In genomic region chr6:11251553-11252358, GRCh38 we compare ENCODE assay signal across 10 cellular contexts. TPM values are rescaled to one million over a fixed set of nuclear protein-coding genes. Genes with fewer than 3 reads are reported as not detected.
A peak's percentile ranks its signal among the peaks of the same experiment; 100 is the strongest.
DNase-seq lines count a peak whose midpoint lies in the region; ATAC-seq, FAIRE-seq and TF ChIP-seq lines count a peak whose summit lies in the region.
"Had no signal": no experiment of that assay in that cellular context is flagged by ENCODE, and none has a peak within 500 bp of the region (broad histone marks: within the 10 kb centered on the region; RNA-seq: fewer than 3 reads in every experiment).

No MANE protein-coding gene starts in this region.

- TF ChIP-seq EP300 in gastroesophageal sphincter (IDR thresholded peaks at IDR 0.05): no peak

- intact Hi-C loops in pancreas (cut with DNase I): no loop called here

- ATAC-seq in gastroesophageal sphincter (peak; percentile 87), pancreas (peak; percentile 60 to 87 (median 80)), HG03520 (IDR thresholded peaks at IDR 0.05; ENCODE audit: unreplicated experiment) (no peak), GM21367 (IDR thresholded peaks at IDR 0.05; ENCODE audit: unreplicated experiment) (no peak)

- no peak for FAIRE-seq in pancreas (lab: Jason Lieb, UNC)

- H3K4me3 ChIP-seq in gastroesophageal sphincter (no peak overlapping the region), pancreas (no peak overlapping the region), H7 (ENCODE audit: insufficient read depth, low read depth, low read length) (no peak overlapping the region)

- WGBS in gastroesophageal sphincter (ENCODE audit: low coverage in 1 of 2), 2 donors: 47 to 86% methylated on average over 1 to 4 of the region's 7 CpGs
- whole genome bisulfite sequencing in pancreas, 2 donors: 56 to 58% methylated on average over 7 of the region's 7 CpGs

- H3K9me3 ChIP-seq in gastroesophageal sphincter (no peaks in the 10 kb centered on the region), pancreas (no peaks in the 10 kb centered on the region)

- H3K27ac ChIP-seq in gastroesophageal sphincter: peak overlapping the region; percentile 37 to 81 (median 72)
- peak overlapping the region in 2 of 4 donors; percentile 58 to 63 for H3K27ac ChIP-seq in pancreas

- in situ Hi-C loops in KBM-7 (cut with MboI; ENCODE audit: low pct_unique_long_range_greater_than_20kb, low sequenced_read_pairs): no loop called here

- no peak for TF ChIP-seq CTCF in gastroesophageal sphincter (IDR thresholded peaks at IDR 0.05)
- no peak for TF ChIP-seq CTCF in pancreas (IDR thresholded peaks at IDR 0.05)

- H3K36me3 ChIP-seq in gastroesophageal sphincter (no peaks in the 10 kb centered on the region), pancreas (no peaks in the 10 kb centered on the region), H7 (replicated peaks; ENCODE audit: control insufficient read depth, insufficient read depth, low read length) (no peaks in the 10 kb centered on the region)

- no peak for TF ChIP-seq POLR2A in gastroesophageal sphincter (IDR thresholded peaks at IDR 0.05)

- no peaks in the 10 kb centered on the region for H3K27me3 ChIP-seq in gastroesophageal sphincter
- no peaks in the 10 kb centered on the region for H3K27me3 ChIP-seq in pancreas
- no peaks in the 10 kb centered on the region for H3K27me3 ChIP-seq in H7 (ENCODE audit: control insufficient read depth, insufficient read depth, low read length)

- DNase-seq in AG08396 (ENCODE audit: low spot score) (peak; percentile 43), SW480 (ENCODE audit: low spot score) (peak; percentile 18), pancreas (peak in 4 of 6 donors; percentile 33 to 66 (median 52)), H7 (no peak), KBM-7 (no peak)
- DNase-seq: amniotic stem cell; stimulated activated CD4-positive, alpha-beta T cell treated with anti-CD3 and anti-CD28 coated beads, Interleukin-4, amount 100 ng/mL, for 1 hour had no signal

- H3K4me1 ChIP-seq in gastroesophageal sphincter (peaks cover 9 to 20% (median 13%) of the 10 kb centered on the region in 3 donors), pancreas (peaks cover 0 to 6% (median 4%) of the 10 kb centered on the region in 3 donors)

RNA-seq across cellular contexts. Expression of gene NEDD9, which starts 19.3 kb away (rescaled TPM):
- total RNA-seq in gastroesophageal sphincter: 10 to 100 TPM; 13.1 to 42.7 (median 26.7) TPM
- 10 to 100 TPM in 1 of 6 donors, 1 to 10 TPM in 5; 4.9 to 13.2 (median 8.3) TPM for total RNA-seq in pancreas
- polyA plus RNA-seq in pancreas: 10 to 100 TPM in 1 of 2 donors, 1 to 10 TPM in 1; 4.8 to 11.7 TPM
- 5.0 and 6.5 TPM in 2 replicates for total RNA-seq in H7 (2014; rRNA removed; shearing (Covaris generic))

Comparison
In these comparisons a context has a peak if more than half of its experiments do, and no peak if none do; other contexts are left out.
1. DNase-seq: peak in AG08396 (single experiment), SW480 (single experiment) and pancreas (4 of 6); none in H7 (single experiment) and KBM-7 (single experiment).
2. ATAC-seq: peak in gastroesophageal sphincter (single experiment) and pancreas (4 of 4); none in HG03520 (single experiment) and GM21367 (single experiment).